ENCODE assay signal across 28 cellular contexts in the genomic region with DNA sequence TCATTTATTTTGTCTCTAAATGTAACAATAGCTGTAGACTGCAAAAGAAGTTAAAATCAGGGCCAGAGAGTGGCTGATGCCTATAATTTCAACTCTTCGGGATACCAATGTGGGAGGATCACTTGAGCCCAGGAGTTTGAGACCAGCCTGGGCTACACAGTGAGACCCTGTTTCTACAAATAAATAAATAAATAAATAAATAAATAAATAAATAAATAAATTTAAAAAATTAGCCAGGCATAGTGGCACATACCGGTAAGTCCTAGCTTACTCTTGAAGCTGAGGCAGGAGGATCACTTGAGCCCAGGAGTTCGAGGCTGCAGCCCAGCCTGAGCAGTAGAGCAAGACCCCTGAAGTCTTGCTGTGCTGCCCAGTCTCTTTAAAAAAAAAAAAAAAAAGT.
"Had no signal": no experiment of that assay in that cellular context is flagged by ENCODE, and none has a peak within 500 bp of the region (broad histone marks: within the 10 kb centered on the region; RNA-seq: fewer than 3 reads in every experiment).

No MANE protein-coding gene starts in this region.

- H3K36me3 ChIP-seq: neural progenitor cell, ovary, right lobe of liver, sigmoid colon, stomach, thoracic aorta, thyroid gland, tibial nerve, upper lobe of left lung, vagina had no signal

- H3K36me3 Mint-ChIP-seq: natural killer cell; neural progenitor cell; stimulated activated effector memory CD8-positive, alpha-beta T cell treated with anti-CD3 and anti-CD28 coated beads, Interleukin-12 subunit alpha, Interleukin-12 subunit beta, amount 100 ng/mL, for 72 hours; stimulated activated naive B cell treated with anti-CD40 and anti-IgM and Interleukin-4, amounts not matched to agents 10 μg/mL and 1 μg/mL and 100 μg/mL, for 72 hours had no signal

- H3K9ac ChIP-seq: neural progenitor cell, parathyroid adenoma had no signal

- ATAC-seq: natural killer cell; psoas muscle; right cardiac atrium; right lobe of liver; stimulated activated naive B cell treated with anti-CD40 and anti-IgM and Interleukin-4, amounts not matched to agents 10 μg/mL and 1 μg/mL and 100 μg/mL, for 72 hours had no signal

- H3K27ac Mint-ChIP-seq: natural killer cell; nephron; neural progenitor cell; progenitor cell of endocrine pancreas; stimulated activated effector memory CD8-positive, alpha-beta T cell treated with anti-CD3 and anti-CD28 coated beads, Interleukin-12 subunit alpha, Interleukin-12 subunit beta, amount 100 ng/mL, for 72 hours; stimulated activated naive B cell treated with anti-CD40 and anti-IgM and Interleukin-4, amounts not matched to agents 10 μg/mL and 1 μg/mL and 100 μg/mL, for 72 hours; stimulated activated naive CD8-positive, alpha-beta T cell treated with anti-CD3 and anti-CD28 coated beads, Interleukin-15, Interleukin-2, amounts not matched to agents 100 ng/mL and 50 ng/mL, for 24 hours had no signal

- H3K79me2 ChIP-seq: parathyroid adenoma had no signal

- H3K9me3 ChIP-seq: ovary, psoas muscle, right lobe of liver, sigmoid colon, stomach, thoracic aorta, thyroid gland, tibial nerve, upper lobe of left lung, vagina had no signal

- H3K9me3 Mint-ChIP-seq: natural killer cell; nephron; stimulated activated effector memory CD8-positive, alpha-beta T cell treated with anti-CD3 and anti-CD28 coated beads, Interleukin-12 subunit alpha, Interleukin-12 subunit beta, amount 100 ng/mL, for 72 hours; stimulated activated naive B cell treated with anti-CD40 and anti-IgM and Interleukin-4, amounts not matched to agents 10 μg/mL and 1 μg/mL and 100 μg/mL, for 72 hours; stimulated activated naive CD8-positive, alpha-beta T cell treated with anti-CD3 and anti-CD28 coated beads, Interleukin-15, Interleukin-2, amounts not matched to agents 100 ng/mL and 50 ng/mL, for 24 hours had no signal

- H3K4me1 ChIP-seq: parathyroid adenoma had no signal

- DNase-seq: natural killer cell; occipital lobe; ovary; psoas muscle; right cardiac atrium; right lobe of liver; sigmoid colon; small intestine; stimulated activated CD4-positive, alpha-beta T cell treated with anti-CD3 and anti-CD28 coated beads, Interleukin-15, amount 100 ng/mL, for 24 hours; stimulated activated CD4-positive, alpha-beta T cell treated with anti-CD3 and anti-CD28 coated beads, Interleukin-2, amount 100 ng/mL, for 24 hours; stimulated activated CD4-positive, alpha-beta T cell treated with anti-CD3 and anti-CD28 coated beads, Interleukin-2, amount 100 ng/mL, for 48 hours; stimulated activated CD4-positive, alpha-beta T cell treated with anti-CD3 and anti-CD28 coated beads, Interleukin-4, amount 100 ng/mL, for 24 hours; stimulated activated naive B cell treated with anti-CD40 and anti-IgM and Interleukin-4, amounts not matched to agents 10 μg/mL and 1 μg/mL and 100 μg/mL, for 72 hours; stimulated activated naive CD4-positive, alpha-beta T cell treated with Interleukin-2 at 50 U/mL for 16 hours; stomach; thyroid gland; trophoblast cell; upper lobe of left lung had no signal

- FAIRE-seq: small intestine, urothelium cell line had no signal

- H3K4me1 Mint-ChIP-seq: natural killer cell; stimulated activated naive B cell treated with anti-CD40 and anti-IgM and Interleukin-4, amounts not matched to agents 10 μg/mL and 1 μg/mL and 100 μg/mL, for 72 hours had no signal

- H3K4me2 ChIP-seq: neural progenitor cell had no signal

- H3K27ac ChIP-seq: neural progenitor cell, ovary, parathyroid adenoma, psoas muscle, right lobe of liver, sigmoid colon, stomach, thoracic aorta, thyroid gland, tibial nerve, upper lobe of left lung, vagina had no signal

- H3K4me3 ChIP-seq: neural progenitor cell, ovary, psoas muscle, right lobe of liver, sigmoid colon, stomach, thoracic aorta, thyroid gland, tibial nerve, upper lobe of left lung, vagina had no signal

- H3K27me3 ChIP-seq: neural progenitor cell, ovary, right lobe of liver, sigmoid colon, stomach, thyroid gland, tibial nerve, upper lobe of left lung, vagina had no signal

- H2AFZ ChIP-seq: neural progenitor cell, parathyroid adenoma had no signal

- H3K4me3 Mint-ChIP-seq: natural killer cell; nephron; neural progenitor cell; stimulated activated effector memory CD8-positive, alpha-beta T cell treated with anti-CD3 and anti-CD28 coated beads, Interleukin-12 subunit alpha, Interleukin-12 subunit beta, amount 100 ng/mL, for 72 hours; stimulated activated naive B cell treated with anti-CD40 and anti-IgM and Interleukin-4, amounts not matched to agents 10 μg/mL and 1 μg/mL and 100 μg/mL, for 72 hours; stimulated activated naive CD8-positive, alpha-beta T cell treated with anti-CD3 and anti-CD28 coated beads, Interleukin-15, Interleukin-2, amounts not matched to agents 100 ng/mL and 50 ng/mL, for 24 hours had no signal

- H3K27me3 Mint-ChIP-seq: progenitor cell of endocrine pancreas had no signal
